In genomic region chr11:129764204-129764603, GRCh38 we compare ENCODE assay signal across 3 cellular contexts. TPM values are rescaled to one million over a fixed set of nuclear protein-coding genes. Genes with fewer than 3 reads are reported as not detected.
"Had no signal": no experiment of that assay in that cellular context is flagged by ENCODE, and none has a peak within 500 bp of the region (broad histone marks: within the 10 kb centered on the region; RNA-seq: fewer than 3 reads in every experiment).

No MANE protein-coding gene starts in this region.

RNA-seq across cellular contexts. Expression of gene TMEM45B, which starts 51.4 kb away (rescaled TPM):
- total RNA-seq: M059J, SJCRH30 had no signal
- polyA plus RNA-seq: K562 had no signal
